Comparison of ENCODE assay signal across 8 cellular contexts in the genomic region with DNA sequence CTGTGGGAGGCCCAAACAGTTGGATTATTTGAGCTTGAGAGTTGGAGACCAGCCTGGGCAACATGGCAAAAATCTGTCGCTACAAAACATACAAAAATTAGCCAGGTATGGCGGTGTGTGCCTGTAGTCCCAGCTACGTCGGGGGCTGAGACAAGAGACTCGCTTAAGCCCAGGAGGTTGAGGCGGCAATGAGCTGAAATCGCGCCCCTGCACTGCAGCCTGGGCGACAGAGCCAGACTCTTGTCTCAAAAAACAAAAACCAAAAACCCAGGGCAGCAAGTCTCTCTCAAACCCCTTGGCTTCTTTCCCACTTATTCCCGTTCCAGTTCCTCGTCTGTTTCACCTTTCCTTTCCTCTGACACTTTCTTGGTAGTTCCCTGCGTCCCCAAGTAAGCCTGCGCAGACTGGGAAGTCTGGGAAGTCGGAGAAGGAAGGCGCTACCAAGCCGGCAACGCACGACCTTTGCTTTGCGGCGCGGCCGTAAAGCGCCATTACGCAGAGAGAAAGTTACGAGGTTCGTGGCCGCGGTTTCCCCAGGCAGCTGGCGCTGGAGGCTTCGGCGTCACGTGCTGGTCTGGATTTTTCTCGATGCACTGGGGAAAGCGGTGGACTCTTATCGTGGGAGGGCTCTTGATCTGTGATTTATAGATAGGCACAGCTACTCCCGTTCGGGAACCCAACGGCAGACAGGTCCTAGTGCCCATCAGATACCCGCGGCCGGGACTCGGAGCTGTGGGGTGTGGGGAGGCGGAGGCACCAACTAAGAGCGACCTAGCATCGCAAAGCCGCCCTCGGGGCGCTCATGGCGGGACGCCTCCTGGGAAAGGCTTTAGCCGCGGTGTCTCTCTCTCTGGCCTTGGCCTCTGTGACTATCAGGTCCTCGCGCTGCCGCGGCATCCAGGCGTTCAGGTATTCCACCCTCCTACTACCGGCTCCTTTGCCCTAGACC. TPM values are rescaled to one million over a fixed set of nuclear protein-coding genes. Genes with fewer than 3 reads are reported as not detected.
DNase-seq lines count a peak whose midpoint lies in the region; ATAC-seq and TF ChIP-seq lines count a peak whose summit lies in the region.

A gene with protein sequence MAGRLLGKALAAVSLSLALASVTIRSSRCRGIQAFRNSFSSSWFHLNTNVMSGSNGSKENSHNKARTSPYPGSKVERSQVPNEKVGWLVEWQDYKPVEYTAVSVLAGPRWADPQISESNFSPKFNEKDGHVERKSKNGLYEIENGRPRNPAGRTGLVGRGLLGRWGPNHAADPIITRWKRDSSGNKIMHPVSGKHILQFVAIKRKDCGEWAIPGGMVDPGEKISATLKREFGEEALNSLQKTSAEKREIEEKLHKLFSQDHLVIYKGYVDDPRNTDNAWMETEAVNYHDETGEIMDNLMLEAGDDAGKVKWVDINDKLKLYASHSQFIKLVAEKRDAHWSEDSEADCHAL (plus strand): TSS at position 470 of the 949 bp plus-strand sequence. CDS start 333 bp downstream, at position 803.

- peak; percentile 90 for DNase-seq in GM06990 (ENCODE audit: extremely low read depth, insufficient read length)
- DNase-seq in HFFc6: peak; percentile 97
- DNase-seq in NB4 (ENCODE audit: low read depth): peak; percentile 95
- peak; percentile 81 for DNase-seq in SK-N-MC (ENCODE audit: low read depth, low spot score)
- DNase-seq in activated naive CD4-positive, alpha-beta T cell treated with anti-CD3 and anti-CD28 coated beads, Interleukin-2, amount 10 ng/mL, durations not matched to agents 7 days and 5 days: peak; percentile 92
- peak; percentile 67 for DNase-seq in non-pigmented ciliary epithelial cell (ENCODE audit: low read depth)
- DNase-seq in superior temporal gyrus (ENCODE audit: extremely low spot score): peak; percentile 96

- no peaks in the 10 kb centered on the region for H3K36me3 Mint-ChIP-seq in HFFc6 (ENCODE audit: low read depth)
- H3K36me3 Mint-ChIP-seq in activated naive CD4-positive, alpha-beta T cell treated with anti-CD3 and anti-CD28 coated beads, Interleukin-2, amount 10 ng/mL, durations not matched to agents 7 days and 5 days: peaks cover 5% of the 10 kb centered on the region

- CTCF ChIA-PET in activated naive CD4-positive, alpha-beta T cell treated with anti-CD3 and anti-CD28 coated beads, Interleukin-2, amount 10 ng/mL, durations not matched to agents 7 days and 5 days (lab: Charles Lee): interaction anchor here (0.7 to 2.0 kb wide), 4 partner anchors 20 to 47 kb away, joined by 3 to 8 read pairs (median 4); partner anchors contain the start of gene HSD17B11

- H3K9me3 ChIP-seq in SK-N-MC (ENCODE audit: low read depth, low read length) (no peaks in the 10 kb centered on the region), gastroesophageal sphincter (no peaks in the 10 kb centered on the region)

- peak within 1 kb of the TSS; percentile 99 for H3K27ac Mint-ChIP-seq in HFFc6
- peak within 1 kb of the TSS; percentile 99 for H3K27ac Mint-ChIP-seq in activated naive CD4-positive, alpha-beta T cell treated with anti-CD3 and anti-CD28 coated beads, Interleukin-2, amount 10 ng/mL, durations not matched to agents 7 days and 5 days

- H3K4me3 Mint-ChIP-seq in HFFc6: peak within 1 kb of the TSS; percentile 98
- peak within 1 kb of the TSS; percentile 99 for H3K4me3 Mint-ChIP-seq in activated naive CD4-positive, alpha-beta T cell treated with anti-CD3 and anti-CD28 coated beads, Interleukin-2, amount 10 ng/mL, durations not matched to agents 7 days and 5 days

- H3K4me1 ChIP-seq in gastroesophageal sphincter: peaks cover 0 to 42% (median 10%) of the 10 kb centered on the region in 3 donors

- H3K27ac ChIP-seq in SK-N-MC (peak within 1 kb of the TSS; percentile 88), gastroesophageal sphincter (peak within 1 kb of the TSS; percentile 85 to 95 (median 94))

- no peak for TF ChIP-seq EP300 in gastroesophageal sphincter (IDR thresholded peaks at IDR 0.05)

- no peaks in the 10 kb centered on the region for H3K36me3 ChIP-seq in GM06990 (ENCODE audit: control insufficient read depth, insufficient read depth, low read length)
- H3K36me3 ChIP-seq in SK-N-MC (ENCODE audit: insufficient read depth, low read length): no peaks in the 10 kb centered on the region
- H3K36me3 ChIP-seq in gastroesophageal sphincter: no peaks in the 10 kb centered on the region

- peaks cover 30% of the 10 kb centered on the region for H3K4me1 Mint-ChIP-seq in HFFc6 (ENCODE audit: low read depth)
- H3K4me1 Mint-ChIP-seq in activated naive CD4-positive, alpha-beta T cell treated with anti-CD3 and anti-CD28 coated beads, Interleukin-2, amount 10 ng/mL, durations not matched to agents 7 days and 5 days: peaks cover 27% of the 10 kb centered on the region

- H3K4me3 ChIP-seq in GM06990 (replicated peaks; ENCODE audit: low read depth, low read length): peak within 1 kb of the TSS; percentile 76
- H3K4me3 ChIP-seq in NB4 (ENCODE audit: low read depth, low read length): peak within 1 kb of the TSS; percentile 92
- H3K4me3 ChIP-seq in SK-N-MC: peak within 1 kb of the TSS; percentile 89
- peak within 1 kb of the TSS; percentile 80 to 99 for H3K4me3 ChIP-seq in gastroesophageal sphincter

- no peaks in the 10 kb centered on the region; the same call in 1 of the 2 replicates for H3K27me3 Mint-ChIP-seq in HFFc6 (ENCODE audit: insufficient read depth)
- peaks cover 6% of the 10 kb centered on the region for H3K27me3 Mint-ChIP-seq in activated naive CD4-positive, alpha-beta T cell treated with anti-CD3 and anti-CD28 coated beads, Interleukin-2, amount 10 ng/mL, durations not matched to agents 7 days and 5 days

- TF ChIP-seq CTCF in GM06990 (IDR thresholded peaks at IDR 0.05; ENCODE audit: insufficient read depth, low read length, poor library complexity, severe bottlenecking) (no peak), HFFc6 (IDR thresholded peaks at IDR 0.05) (no peak), NB4 (IDR thresholded peaks at IDR 0.05; ENCODE audit: low read depth, low read length) (no peak), gastroesophageal sphincter (IDR thresholded peaks at IDR 0.05) (no peak)

- peak; percentile 96 for ATAC-seq in gastroesophageal sphincter

- H3K27me3 ChIP-seq in GM06990 (replicated peaks; ENCODE audit: control insufficient read depth, insufficient read depth, low read length) (no peaks in the 10 kb centered on the region), gastroesophageal sphincter (no peaks in the 10 kb centered on the region)

- 1 to 3% methylated on average over 8 to 32 of the region's 58 CpGs for WGBS in gastroesophageal sphincter (ENCODE audit: low coverage in 1 of 2), 2 donors

- no peaks in the 10 kb centered on the region for H3K9me3 Mint-ChIP-seq in HFFc6
- peaks cover 2% of the 10 kb centered on the region for H3K9me3 Mint-ChIP-seq in activated naive CD4-positive, alpha-beta T cell treated with anti-CD3 and anti-CD28 coated beads, Interleukin-2, amount 10 ng/mL, durations not matched to agents 7 days and 5 days

- TF ChIP-seq POLR2A in NB4 (IDR thresholded peaks at IDR 0.05; ENCODE audit: extremely low read depth, insufficient read length) (peak; percentile 64), gastroesophageal sphincter (IDR thresholded peaks at IDR 0.05) (peak; percentile 25 to 68)

- H3K9ac ChIP-seq in SK-N-MC (ENCODE audit: insufficient read length): peak within 1 kb of the TSS; percentile 86

RNA-seq across cellular contexts. Expression of the gene that starts here (rescaled TPM):
- 10 to 100 TPM; 21.3 to 28.0 (median 23.4) TPM for total RNA-seq in HFFc6 (2021; fragmentation: NEBNext Ultra II Directional; extraction: Animal tissue kit (Norgen Biotek cat#: 25700))
- total RNA-seq in gastroesophageal sphincter: 10 to 100 TPM; 19.3 to 26.7 (median 22.8) TPM

Comparison
In these comparisons a context has a peak if more than half of its experiments do, and no peak if none do; other contexts are left out.
1. Peak in every context shown above with its lines: DNase-seq, ATAC-seq, H3K4me3 ChIP-seq and H3K27ac ChIP-seq.